Comparison of ENCODE assay signal across 9 cellular contexts in the genomic region with DNA sequence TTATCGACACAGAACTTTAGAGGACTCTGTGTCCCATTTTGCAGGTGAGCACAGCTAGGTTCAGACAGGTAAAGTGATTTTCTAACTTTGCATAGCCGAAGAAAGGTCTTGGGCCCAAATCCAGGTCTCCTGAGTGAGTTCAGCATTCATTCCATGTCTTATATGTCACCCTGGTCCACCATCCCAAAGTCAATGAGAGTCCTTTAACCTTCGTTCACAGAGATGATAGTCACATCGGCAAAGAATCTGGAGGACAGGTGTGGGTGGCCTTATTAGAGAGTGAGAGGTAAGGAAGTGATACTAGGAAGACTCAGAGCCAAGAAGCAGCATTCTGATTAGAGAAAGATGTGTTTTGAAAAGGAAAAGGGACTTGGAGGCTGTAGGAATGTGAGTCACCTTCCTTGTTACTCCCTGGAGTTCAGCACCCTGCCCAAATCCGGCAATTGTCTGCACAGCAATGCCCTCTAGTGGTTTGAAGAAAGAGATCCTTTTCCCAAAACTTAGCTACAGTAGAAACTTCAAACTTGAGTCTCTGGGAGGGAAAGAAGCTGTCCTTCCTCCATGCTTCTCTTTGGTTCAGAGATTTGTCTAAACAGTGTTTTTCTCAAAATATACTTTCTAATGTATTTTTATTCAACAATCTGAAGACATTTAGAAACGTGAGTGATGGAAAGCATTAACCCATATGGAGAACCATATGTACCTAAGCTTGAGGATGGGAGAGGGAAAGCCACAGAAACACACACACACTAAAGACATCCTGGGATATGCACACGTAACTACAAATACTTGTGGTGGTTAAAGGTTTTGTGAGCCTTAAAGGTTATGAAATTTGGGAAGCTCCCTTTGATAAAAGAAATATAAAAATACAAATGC.
DNase-seq lines count a peak whose midpoint lies in the region; ATAC-seq and TF ChIP-seq lines count a peak whose summit lies in the region.
"Had no signal": no experiment of that assay in that cellular context is flagged by ENCODE, and none has a peak within 500 bp of the region (broad histone marks: within the 10 kb centered on the region; RNA-seq: fewer than 3 reads in every experiment).

No MANE protein-coding gene starts in this region.

- H2AFZ ChIP-seq in osteoblast (ENCODE audit: low read length): no peak overlapping the region

- DNase-seq in NCI-H748 (lab: John Stamatoyannopoulos, UW; ENCODE audit: unreplicated experiment): peak; percentile 20
- no peak for DNase-seq in NCI-H748 treated with DMSO at 0.1 percent for 48 hours (lab: John Stamatoyannopoulos, UW)
- DNase-seq in NCI-H82 treated with DMSO at 0.1 percent for 48 hours (lab: John Stamatoyannopoulos, UW; ENCODE audit: unreplicated experiment): peak; percentile 55
- DNase-seq in epithelial cell of proximal tubule (ENCODE audit: low read depth): no peak
- no peak for DNase-seq in osteoblast (ENCODE audit: insufficient read length, low spot score, missing footprints)
- no peak for DNase-seq in NCI-H1048 (lab: John Stamatoyannopoulos, UW)

- no peaks in the 10 kb centered on the region for H3K79me2 ChIP-seq in osteoblast (ENCODE audit: insufficient read depth, low read length)

- no peaks in the 10 kb centered on the region for H3K4me1 ChIP-seq in osteoblast (ENCODE audit: insufficient read depth, low read length)
- H3K4me1 ChIP-seq: BLaER1 had no signal

- no peaks in the 10 kb centered on the region for H3K27me3 ChIP-seq in osteoblast (ENCODE audit: insufficient read depth, low read length)
- H3K27me3 ChIP-seq: BLaER1 had no signal

- H3K4me3 ChIP-seq in epithelial cell of proximal tubule (ENCODE audit: low read depth, low read length) (no peak overlapping the region), osteoblast (ENCODE audit: insufficient read depth, low read length) (no peak overlapping the region)
- H3K4me3 ChIP-seq: BLaER1 had no signal

- no peaks in the 10 kb centered on the region for H3K9me3 ChIP-seq in osteoblast (ENCODE audit: low read depth, low read length)
- H3K9me3 ChIP-seq: BLaER1 had no signal

- no peak overlapping the region for H3K4me2 ChIP-seq in osteoblast (ENCODE audit: insufficient read depth, low read length)
- H3K4me2 ChIP-seq: BLaER1 had no signal

- TF ChIP-seq CTCF in epithelial cell of proximal tubule (conservative IDR thresholded peaks at IDR 0.05; ENCODE audit: low read depth, low read length) (peak; percentile 76), osteoblast (IDR thresholded peaks at IDR 0.05; ENCODE audit: extremely low read depth, low read depth, low read length) (peak; percentile 18)

- no peak overlapping the region for H3K27ac ChIP-seq in osteoblast (ENCODE audit: low read depth, low read length)
- H3K27ac ChIP-seq: BLaER1 had no signal

- H3K36me3 ChIP-seq in osteoblast (ENCODE audit: insufficient read depth, low read length): no peaks in the 10 kb centered on the region
- H3K36me3 ChIP-seq: BLaER1 had no signal

- ATAC-seq in HG02763 (IDR thresholded peaks at IDR 0.05; ENCODE audit: unreplicated experiment) (no peak), HG02588 (IDR thresholded peaks at IDR 0.05; ENCODE audit: unreplicated experiment) (no peak)

- H4K20me1 ChIP-seq in osteoblast (ENCODE audit: insufficient read depth, low read length): no peaks in the 10 kb centered on the region
- H4K20me1 ChIP-seq: BLaER1 had no signal

Comparison
In these comparisons a context has a peak if more than half of its experiments do, and no peak if none do; other contexts are left out.
1. DNase-seq: peak in NCI-H748 (single experiment) and NCI-H82 treated with DMSO at 0.1 percent for 48 hours (single experiment); none in NCI-H748 treated with DMSO at 0.1 percent for 48 hours (single experiment), epithelial cell of proximal tubule (single experiment), osteoblast (single experiment) and NCI-H1048 (single experiment).